1 cellular context compared by ENCODE assay signal in genomic region chr12:123472438-123472849, GRCh38.
TF ChIP-seq lines count a peak whose summit lies in the region.

No MANE protein-coding gene starts in this region.

TF ChIP-seq in HepG2, 621 proteins besides CTCF, POLR2A, EP300 and RAD21 (continued from another document and continues in another):
- TF ChIP-seq ZNF644 (CRISPR knock-in tag; IDR thresholded peaks at IDR 0.05; ENCODE audit: low read depth) (peak; percentile 62; the same call in 1 of the 2 replicates), E2F1 (CRISPR knock-in tag; IDR thresholded peaks at IDR 0.05) (0 out of 2 replicates have a peak, but pooled peaks have one; percentile 49), TEF (CRISPR knock-in tag; IDR thresholded peaks at IDR 0.05) (no peak), SYNCRIP (IDR thresholded peaks at IDR 0.05; ENCODE audit: insufficient read depth, low read depth, low read length) (no peak), ONECUT2 (CRISPR knock-in tag; IDR thresholded peaks at IDR 0.05) (0 out of 2 replicates have a peak, but pooled peaks have one; percentile 55), ETV5 (CRISPR knock-in tag; IDR thresholded peaks at IDR 0.05; ENCODE audit: borderline replicate concordance) (peak; percentile 92), ARHGAP35 (CRISPR knock-in tag; IDR thresholded peaks at IDR 0.05; ENCODE audit: borderline replicate concordance) (peak; percentile 38; the same call in 1 of the 2 replicates), THAP7 (CRISPR knock-in tag; IDR thresholded peaks at IDR 0.05) (peak; percentile 65; the same call in 1 of the 2 replicates), ZNF652 (CRISPR knock-in tag; IDR thresholded peaks at IDR 0.05; ENCODE audit: borderline replicate concordance, low read depth) (peak; percentile 55; the same call in 1 of the 2 replicates), ZNF383 (CRISPR knock-in tag; IDR thresholded peaks at IDR 0.05; ENCODE audit: borderline replicate concordance) (no peak), MEIS1 (CRISPR knock-in tag; IDR thresholded peaks at IDR 0.05; ENCODE audit: borderline replicate concordance) (peak; percentile 61; the same call in 1 of the 2 replicates), ZNF556 (CRISPR knock-in tag; IDR thresholded peaks at IDR 0.05; ENCODE audit: borderline replicate concordance) (peak; percentile 88; the same call in 1 of the 2 replicates), ATF1 (CRISPR knock-in tag; IDR thresholded peaks at IDR 0.05) (peak; percentile 31; the same call in 1 of the 2 replicates), STAG1 (CRISPR knock-in tag; IDR thresholded peaks at IDR 0.05) (peak; percentile 38; the same call in 1 of the 2 replicates), RFXAP (CRISPR knock-in tag; IDR thresholded peaks at IDR 0.05; ENCODE audit: borderline replicate concordance) (0 out of 2 replicates have a peak, but pooled peaks have one; percentile 48), THRA (CRISPR knock-in tag; IDR thresholded peaks at IDR 0.05; ENCODE audit: borderline replicate concordance) (peak; percentile 78; the same call in 1 of the 2 replicates), ZNF569 (CRISPR knock-in tag; IDR thresholded peaks at IDR 0.05; ENCODE audit: borderline replicate concordance) (0 out of 2 replicates have a peak, but pooled peaks have one; percentile 4), ZNF350 (CRISPR knock-in tag; IDR thresholded peaks at IDR 0.05; ENCODE audit: borderline replicate concordance, low read depth) (peak; percentile 62; the same call in 1 of the 2 replicates), ZNF709 (CRISPR knock-in tag; IDR thresholded peaks at IDR 0.05) (peak; percentile 50; the same call in 1 of the 2 replicates), ZBTB39 (CRISPR knock-in tag; IDR thresholded peaks at IDR 0.05) (peak; percentile 92), NFKB2 (CRISPR knock-in tag; IDR thresholded peaks at IDR 0.05; ENCODE audit: borderline replicate concordance) (peak; percentile 46; the same call in 1 of the 2 replicates), ZNF766 (CRISPR knock-in tag; IDR thresholded peaks at IDR 0.05; ENCODE audit: borderline replicate concordance) (0 out of 2 replicates have a peak, but pooled peaks have one; percentile 67), ZNF343 (CRISPR knock-in tag; IDR thresholded peaks at IDR 0.05) (peak; percentile 58; the same call in 1 of the 2 replicates), ZBTB49 (CRISPR knock-in tag; IDR thresholded peaks at IDR 0.05; ENCODE audit: borderline replicate concordance) (no peak), ZNF318 (CRISPR knock-in tag; IDR thresholded peaks at IDR 0.05) (no peak), ZNF75D (CRISPR knock-in tag; IDR thresholded peaks at IDR 0.05; ENCODE audit: borderline replicate concordance) (no peak), ZNF512B (CRISPR knock-in tag; IDR thresholded peaks at IDR 0.05; ENCODE audit: borderline replicate concordance) (0 out of 2 replicates have a peak, but pooled peaks have one; percentile 37), ZNF768 (CRISPR knock-in tag; IDR thresholded peaks at IDR 0.05) (peak; percentile 39; the same call in 1 of the 2 replicates), FOSL2 (CRISPR knock-in tag; IDR thresholded peaks at IDR 0.05) (peak; percentile 61), ATF2 (CRISPR knock-in tag; IDR thresholded peaks at IDR 0.05) (peak; percentile 84; the same call in 1 of the 2 replicates), JARID2 (CRISPR knock-in tag; IDR thresholded peaks at IDR 0.05; ENCODE audit: insufficient replicate concordance) (peak; percentile 27), ZNF598 (CRISPR knock-in tag; IDR thresholded peaks at IDR 0.05; ENCODE audit: borderline replicate concordance) (0 out of 2 replicates have a peak, but pooled peaks have one; percentile 28)
